1 cellular context compared by ENCODE assay signal in the genomic region with DNA sequence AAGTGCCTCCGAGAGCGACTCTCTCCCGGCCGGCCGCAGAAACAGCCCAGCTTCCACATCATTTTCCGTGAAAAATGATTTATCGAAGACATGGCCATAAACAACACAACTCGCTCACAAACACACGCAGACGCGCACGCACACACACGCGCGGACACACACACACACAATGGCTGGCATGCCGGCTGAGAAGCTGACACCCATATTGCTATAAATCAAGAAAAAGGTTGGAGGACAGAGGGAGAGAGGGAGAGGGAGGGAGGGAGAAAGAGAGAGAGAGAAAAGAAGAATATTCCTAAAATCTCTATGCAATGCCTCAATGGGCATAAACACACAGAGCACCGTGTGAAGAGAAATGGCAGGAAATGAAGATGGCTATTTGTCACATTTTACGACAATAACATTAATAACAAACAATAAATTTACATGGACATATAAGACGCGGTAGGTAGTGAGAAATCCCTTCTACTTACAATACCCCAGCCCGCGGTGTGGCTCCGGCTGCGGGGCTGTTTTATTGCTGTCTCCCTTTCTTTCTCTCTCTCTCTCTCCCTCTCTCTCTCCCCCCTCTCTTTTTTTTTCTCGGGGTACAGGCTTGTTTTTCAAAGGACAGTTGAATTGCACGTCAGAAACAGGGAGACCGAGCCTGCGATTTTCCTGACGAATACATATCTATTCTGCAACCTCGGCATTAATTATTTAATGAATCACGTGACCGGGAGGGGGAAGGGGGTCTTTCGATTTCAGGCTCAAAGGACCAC.
TF ChIP-seq lines count a peak whose summit lies in the region.

No MANE protein-coding gene starts in this region.

TF ChIP-seq in K562, 482 proteins besides CTCF, POLR2A, EP300 and RAD21 (continues in another document):
- no peak for TF ChIP-seq DDX20 (tag; IDR thresholded peaks at IDR 0.05; ENCODE audit: low read depth)
- TF ChIP-seq, protein P1, sequence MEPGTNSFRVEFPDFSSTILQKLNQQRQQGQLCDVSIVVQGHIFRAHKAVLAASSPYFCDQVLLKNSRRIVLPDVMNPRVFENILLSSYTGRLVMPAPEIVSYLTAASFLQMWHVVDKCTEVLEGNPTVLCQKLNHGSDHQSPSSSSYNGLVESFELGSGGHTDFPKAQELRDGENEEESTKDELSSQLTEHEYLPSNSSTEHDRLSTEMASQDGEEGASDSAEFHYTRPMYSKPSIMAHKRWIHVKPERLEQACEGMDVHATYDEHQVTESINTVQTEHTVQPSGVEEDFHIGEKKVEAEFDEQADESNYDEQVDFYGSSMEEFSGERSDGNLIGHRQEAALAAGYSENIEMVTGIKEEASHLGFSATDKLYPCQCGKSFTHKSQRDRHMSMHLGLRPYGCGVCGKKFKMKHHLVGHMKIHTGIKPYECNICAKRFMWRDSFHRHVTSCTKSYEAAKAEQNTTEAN (CRISPR knock-in tag; IDR thresholded peaks at IDR 0.05), result no peak
- TF ChIP-seq, protein P2, sequence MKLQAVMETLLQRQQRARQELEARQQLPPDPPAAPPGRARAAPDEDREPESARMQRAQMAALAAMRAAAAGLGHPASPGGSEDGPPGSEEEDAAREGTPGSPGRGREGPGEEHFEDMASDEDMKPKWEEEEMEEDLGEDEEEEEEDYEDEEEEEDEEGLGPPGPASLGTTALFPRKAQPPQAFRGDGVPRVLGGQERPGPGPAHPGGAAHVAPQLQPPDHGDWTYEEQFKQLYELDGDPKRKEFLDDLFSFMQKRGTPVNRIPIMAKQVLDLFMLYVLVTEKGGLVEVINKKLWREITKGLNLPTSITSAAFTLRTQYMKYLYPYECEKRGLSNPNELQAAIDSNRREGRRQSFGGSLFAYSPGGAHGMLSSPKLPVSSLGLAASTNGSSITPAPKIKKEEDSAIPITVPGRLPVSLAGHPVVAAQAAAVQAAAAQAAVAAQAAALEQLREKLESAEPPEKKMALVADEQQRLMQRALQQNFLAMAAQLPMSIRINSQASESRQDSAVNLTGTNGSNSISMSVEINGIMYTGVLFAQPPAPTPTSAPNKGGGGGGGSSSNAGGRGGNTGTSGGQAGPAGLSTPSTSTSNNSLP (IDR thresholded peaks at IDR 0.05; ENCODE audit: borderline replicate concordance, low read depth, low read length), result no peak
- no peak for TF ChIP-seq FOXK1 (CRISPR knock-in tag; IDR thresholded peaks at IDR 0.05; ENCODE audit: borderline replicate concordance)
- TF ChIP-seq MEIS2 (IDR thresholded peaks at IDR 0.05; ENCODE audit: partially characterized antibody), result peak; percentile 25
- peak; percentile 89 for TF ChIP-seq ZNF316 (IDR thresholded peaks at IDR 0.05)
- no peak for TF ChIP-seq TAF15 (IDR thresholded peaks at IDR 0.05; ENCODE audit: low read depth, low read length)
- TF ChIP-seq, protein P3, sequence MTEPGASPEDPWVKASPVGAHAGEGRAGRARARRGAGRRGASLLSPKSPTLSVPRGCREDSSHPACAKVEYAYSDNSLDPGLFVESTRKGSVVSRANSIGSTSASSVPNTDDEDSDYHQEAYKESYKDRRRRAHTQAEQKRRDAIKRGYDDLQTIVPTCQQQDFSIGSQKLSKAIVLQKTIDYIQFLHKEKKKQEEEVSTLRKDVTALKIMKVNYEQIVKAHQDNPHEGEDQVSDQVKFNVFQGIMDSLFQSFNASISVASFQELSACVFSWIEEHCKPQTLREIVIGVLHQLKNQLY (CRISPR knock-in tag; conservative IDR thresholded peaks at IDR 0.05), result no peak
- TF ChIP-seq RBFOX2 (IDR thresholded peaks at IDR 0.05; ENCODE audit: low read depth, low read length), result 0 out of 2 replicates have a peak, but pooled peaks have one; percentile 18
- peak; percentile 69 for TF ChIP-seq MAFG (tag; conservative IDR thresholded peaks at IDR 0.05)
- TF ChIP-seq MAFF (IDR thresholded peaks at IDR 0.05; ENCODE audit: low read length), result peak; percentile 78
- no peak for TF ChIP-seq ZNF778 (CRISPR knock-in tag; IDR thresholded peaks at IDR 0.05)
- TF ChIP-seq, protein P4, sequence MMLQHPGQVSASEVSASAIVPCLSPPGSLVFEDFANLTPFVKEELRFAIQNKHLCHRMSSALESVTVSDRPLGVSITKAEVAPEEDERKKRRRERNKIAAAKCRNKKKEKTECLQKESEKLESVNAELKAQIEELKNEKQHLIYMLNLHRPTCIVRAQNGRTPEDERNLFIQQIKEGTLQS (IDR thresholded peaks at IDR 0.05), result no peak
- TF ChIP-seq, protein P4 (CRISPR knock-in tag; conservative IDR thresholded peaks at IDR 0.05), result no peak
- peak; percentile 72 for TF ChIP-seq C11orf30 (IDR thresholded peaks at IDR 0.05; ENCODE audit: low read depth)
- TF ChIP-seq, protein P5, sequence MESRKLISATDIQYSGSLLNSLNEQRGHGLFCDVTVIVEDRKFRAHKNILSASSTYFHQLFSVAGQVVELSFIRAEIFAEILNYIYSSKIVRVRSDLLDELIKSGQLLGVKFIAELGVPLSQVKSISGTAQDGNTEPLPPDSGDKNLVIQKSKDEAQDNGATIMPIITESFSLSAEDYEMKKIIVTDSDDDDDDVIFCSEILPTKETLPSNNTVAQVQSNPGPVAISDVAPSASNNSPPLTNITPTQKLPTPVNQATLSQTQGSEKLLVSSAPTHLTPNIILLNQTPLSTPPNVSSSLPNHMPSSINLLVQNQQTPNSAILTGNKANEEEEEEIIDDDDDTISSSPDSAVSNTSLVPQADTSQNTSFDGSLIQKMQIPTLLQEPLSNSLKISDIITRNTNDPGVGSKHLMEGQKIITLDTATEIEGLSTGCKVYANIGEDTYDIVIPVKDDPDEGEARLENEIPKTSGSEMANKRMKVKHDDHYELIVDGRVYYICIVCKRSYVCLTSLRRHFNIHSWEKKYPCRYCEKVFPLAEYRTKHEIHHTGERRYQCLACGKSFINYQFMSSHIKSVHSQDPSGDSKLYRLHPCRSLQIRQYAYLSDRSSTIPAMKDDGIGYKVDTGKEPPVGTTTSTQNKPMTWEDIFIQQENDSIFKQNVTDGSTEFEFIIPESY (CRISPR knock-in tag; IDR thresholded peaks at IDR 0.05), result no peak
- TF ChIP-seq, protein P6, sequence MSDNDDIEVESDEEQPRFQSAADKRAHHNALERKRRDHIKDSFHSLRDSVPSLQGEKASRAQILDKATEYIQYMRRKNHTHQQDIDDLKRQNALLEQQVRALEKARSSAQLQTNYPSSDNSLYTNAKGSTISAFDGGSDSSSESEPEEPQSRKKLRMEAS (CRISPR knock-in tag; IDR thresholded peaks at IDR 0.05), result no peak
- no peak for TF ChIP-seq ZNF57 (CRISPR knock-in tag; IDR thresholded peaks at IDR 0.05)
- TF ChIP-seq SAFB (IDR thresholded peaks at IDR 0.05; ENCODE audit: borderline replicate concordance, low read depth, low read length), result no peak
- no peak for TF ChIP-seq ZNF146 (CRISPR knock-in tag; IDR thresholded peaks at IDR 0.05; ENCODE audit: unreplicated experiment)
- no peak for TF ChIP-seq NFYB (IDR thresholded peaks at IDR 0.05; ENCODE audit: extremely low read depth, insufficient read length)
- no peak for TF ChIP-seq POLR2AphosphoS5 (IDR thresholded peaks at IDR 0.05; ENCODE audit: control insufficient read depth, insufficient read depth, low read depth, low read length)
- TF ChIP-seq ZNF384 (IDR thresholded peaks at IDR 0.05; ENCODE audit: low read depth, low read length), result no peak
- TF ChIP-seq POLR2G (IDR thresholded peaks at IDR 0.05; ENCODE audit: low read depth, low read length), result 0 out of 2 replicates have a peak, but pooled peaks have one; percentile 11
- TF ChIP-seq, protein P7, sequence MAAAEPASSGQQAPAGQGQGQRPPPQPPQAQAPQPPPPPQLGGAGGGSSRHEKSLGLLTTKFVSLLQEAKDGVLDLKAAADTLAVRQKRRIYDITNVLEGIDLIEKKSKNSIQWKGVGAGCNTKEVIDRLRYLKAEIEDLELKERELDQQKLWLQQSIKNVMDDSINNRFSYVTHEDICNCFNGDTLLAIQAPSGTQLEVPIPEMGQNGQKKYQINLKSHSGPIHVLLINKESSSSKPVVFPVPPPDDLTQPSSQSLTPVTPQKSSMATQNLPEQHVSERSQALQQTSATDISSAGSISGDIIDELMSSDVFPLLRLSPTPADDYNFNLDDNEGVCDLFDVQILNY (CRISPR knock-in tag; IDR thresholded peaks at IDR 0.05), result no peak
- TF ChIP-seq XRCC3 (IDR thresholded peaks at IDR 0.05), result no peak
- no peak for TF ChIP-seq NR4A1 (CRISPR knock-in tag; IDR thresholded peaks at IDR 0.05)
- TF ChIP-seq NR4A1 (tag; IDR thresholded peaks at IDR 0.05), result no peak
- TF ChIP-seq, protein P8, sequence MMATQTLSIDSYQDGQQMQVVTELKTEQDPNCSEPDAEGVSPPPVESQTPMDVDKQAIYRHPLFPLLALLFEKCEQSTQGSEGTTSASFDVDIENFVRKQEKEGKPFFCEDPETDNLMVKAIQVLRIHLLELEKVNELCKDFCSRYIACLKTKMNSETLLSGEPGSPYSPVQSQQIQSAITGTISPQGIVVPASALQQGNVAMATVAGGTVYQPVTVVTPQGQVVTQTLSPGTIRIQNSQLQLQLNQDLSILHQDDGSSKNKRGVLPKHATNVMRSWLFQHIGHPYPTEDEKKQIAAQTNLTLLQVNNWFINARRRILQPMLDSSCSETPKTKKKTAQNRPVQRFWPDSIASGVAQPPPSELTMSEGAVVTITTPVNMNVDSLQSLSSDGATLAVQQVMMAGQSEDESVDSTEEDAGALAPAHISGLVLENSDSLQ (IDR thresholded peaks at IDR 0.05), result 0 out of 2 replicates have a peak, but pooled peaks have one; percentile 10
- TF ChIP-seq, protein P9, sequence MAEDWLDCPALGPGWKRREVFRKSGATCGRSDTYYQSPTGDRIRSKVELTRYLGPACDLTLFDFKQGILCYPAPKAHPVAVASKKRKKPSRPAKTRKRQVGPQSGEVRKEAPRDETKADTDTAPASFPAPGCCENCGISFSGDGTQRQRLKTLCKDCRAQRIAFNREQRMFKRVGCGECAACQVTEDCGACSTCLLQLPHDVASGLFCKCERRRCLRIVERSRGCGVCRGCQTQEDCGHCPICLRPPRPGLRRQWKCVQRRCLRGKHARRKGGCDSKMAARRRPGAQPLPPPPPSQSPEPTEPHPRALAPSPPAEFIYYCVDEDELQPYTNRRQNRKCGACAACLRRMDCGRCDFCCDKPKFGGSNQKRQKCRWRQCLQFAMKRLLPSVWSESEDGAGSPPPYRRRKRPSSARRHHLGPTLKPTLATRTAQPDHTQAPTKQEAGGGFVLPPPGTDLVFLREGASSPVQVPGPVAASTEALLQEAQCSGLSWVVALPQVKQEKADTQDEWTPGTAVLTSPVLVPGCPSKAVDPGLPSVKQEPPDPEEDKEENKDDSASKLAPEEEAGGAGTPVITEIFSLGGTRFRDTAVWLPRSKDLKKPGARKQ (CRISPR knock-in tag; IDR thresholded peaks at IDR 0.05), result no peak
- no peak for TF ChIP-seq ZNF140 (CRISPR knock-in tag; IDR thresholded peaks at IDR 0.05)
- TF ChIP-seq ZZZ3 (IDR thresholded peaks at IDR 0.05), result no peak
- TF ChIP-seq NCOR1 (IDR thresholded peaks at IDR 0.05), result no peak
- TF ChIP-seq FOXJ3 (CRISPR knock-in tag; IDR thresholded peaks at IDR 0.05), result no peak
- TF ChIP-seq FOXJ2 (tag; IDR thresholded peaks at IDR 0.05), result no peak
- TF ChIP-seq ZNF282 (CRISPR knock-in tag; IDR thresholded peaks at IDR 0.05), result no peak
- TF ChIP-seq ZFP30 (CRISPR knock-in tag; IDR thresholded peaks at IDR 0.05; ENCODE audit: borderline replicate concordance), result no peak
- no peak for TF ChIP-seq KLF10 (CRISPR knock-in tag; IDR thresholded peaks at IDR 0.05)
- TF ChIP-seq BACH1 (tag; IDR thresholded peaks at IDR 0.05), result no peak
- no peak for TF ChIP-seq ARNT (IDR thresholded peaks at IDR 0.05)
- TF ChIP-seq PHF21A (IDR thresholded peaks at IDR 0.05; ENCODE audit: borderline replicate concordance, low read depth), result no peak
- no peak for TF ChIP-seq CAMTA2 (CRISPR knock-in tag; conservative IDR thresholded peaks at IDR 0.05)
- TF ChIP-seq, protein P10, sequence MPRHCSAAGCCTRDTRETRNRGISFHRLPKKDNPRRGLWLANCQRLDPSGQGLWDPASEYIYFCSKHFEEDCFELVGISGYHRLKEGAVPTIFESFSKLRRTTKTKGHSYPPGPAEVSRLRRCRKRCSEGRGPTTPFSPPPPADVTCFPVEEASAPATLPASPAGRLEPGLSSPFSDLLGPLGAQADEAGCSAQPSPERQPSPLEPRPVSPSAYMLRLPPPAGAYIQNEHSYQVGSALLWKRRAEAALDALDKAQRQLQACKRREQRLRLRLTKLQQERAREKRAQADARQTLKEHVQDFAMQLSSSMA (CRISPR knock-in tag; IDR thresholded peaks at IDR 0.05), result no peak
- TF ChIP-seq TSC22D4 (tag; IDR thresholded peaks at IDR 0.05), result no peak
- TF ChIP-seq YBX1 (IDR thresholded peaks at IDR 0.05), result no peak
- no peak for TF ChIP-seq SNIP1 (IDR thresholded peaks at IDR 0.05; ENCODE audit: low read depth)
- no peak for TF ChIP-seq RUNX1 (IDR thresholded peaks at IDR 0.05; ENCODE audit: low read depth)
- TF ChIP-seq, protein P11, sequence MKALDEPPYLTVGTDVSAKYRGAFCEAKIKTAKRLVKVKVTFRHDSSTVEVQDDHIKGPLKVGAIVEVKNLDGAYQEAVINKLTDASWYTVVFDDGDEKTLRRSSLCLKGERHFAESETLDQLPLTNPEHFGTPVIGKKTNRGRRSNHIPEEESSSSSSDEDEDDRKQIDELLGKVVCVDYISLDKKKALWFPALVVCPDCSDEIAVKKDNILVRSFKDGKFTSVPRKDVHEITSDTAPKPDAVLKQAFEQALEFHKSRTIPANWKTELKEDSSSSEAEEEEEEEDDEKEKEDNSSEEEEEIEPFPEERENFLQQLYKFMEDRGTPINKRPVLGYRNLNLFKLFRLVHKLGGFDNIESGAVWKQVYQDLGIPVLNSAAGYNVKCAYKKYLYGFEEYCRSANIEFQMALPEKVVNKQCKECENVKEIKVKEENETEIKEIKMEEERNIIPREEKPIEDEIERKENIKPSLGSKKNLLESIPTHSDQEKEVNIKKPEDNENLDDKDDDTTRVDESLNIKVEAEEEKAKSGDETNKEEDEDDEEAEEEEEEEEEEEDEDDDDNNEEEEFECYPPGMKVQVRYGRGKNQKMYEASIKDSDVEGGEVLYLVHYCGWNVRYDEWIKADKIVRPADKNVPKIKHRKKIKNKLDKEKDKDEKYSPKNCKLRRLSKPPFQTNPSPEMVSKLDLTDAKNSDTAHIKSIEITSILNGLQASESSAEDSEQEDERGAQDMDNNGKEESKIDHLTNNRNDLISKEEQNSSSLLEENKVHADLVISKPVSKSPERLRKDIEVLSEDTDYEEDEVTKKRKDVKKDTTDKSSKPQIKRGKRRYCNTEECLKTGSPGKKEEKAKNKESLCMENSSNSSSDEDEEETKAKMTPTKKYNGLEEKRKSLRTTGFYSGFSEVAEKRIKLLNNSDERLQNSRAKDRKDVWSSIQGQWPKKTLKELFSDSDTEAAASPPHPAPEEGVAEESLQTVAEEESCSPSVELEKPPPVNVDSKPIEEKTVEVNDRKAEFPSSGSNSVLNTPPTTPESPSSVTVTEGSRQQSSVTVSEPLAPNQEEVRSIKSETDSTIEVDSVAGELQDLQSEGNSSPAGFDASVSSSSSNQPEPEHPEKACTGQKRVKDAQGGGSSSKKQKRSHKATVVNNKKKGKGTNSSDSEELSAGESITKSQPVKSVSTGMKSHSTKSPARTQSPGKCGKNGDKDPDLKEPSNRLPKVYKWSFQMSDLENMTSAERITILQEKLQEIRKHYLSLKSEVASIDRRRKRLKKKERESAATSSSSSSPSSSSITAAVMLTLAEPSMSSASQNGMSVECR (CRISPR knock-in tag; IDR thresholded peaks at IDR 0.05), result no peak
- no peak for TF ChIP-seq RBM14 (IDR thresholded peaks at IDR 0.05; ENCODE audit: borderline replicate concordance, insufficient read depth, low read depth, low read length)
- peak; percentile 81 for TF ChIP-seq MAFK (IDR thresholded peaks at IDR 0.05; ENCODE audit: low read length)
- no peak for TF ChIP-seq MCM3 (IDR thresholded peaks at IDR 0.05)
- TF ChIP-seq KDM1A (IDR thresholded peaks at IDR 0.05), result no peak
- TF ChIP-seq HDAC6 (IDR thresholded peaks at IDR 0.05; ENCODE audit: low read depth, low read length), result no peak
- no peak for TF ChIP-seq ASH1L (IDR thresholded peaks at IDR 0.05; ENCODE audit: borderline replicate concordance, low read depth, partially characterized antibody)
